8 cellular contexts compared by ENCODE assay signal in the genomic region with DNA sequence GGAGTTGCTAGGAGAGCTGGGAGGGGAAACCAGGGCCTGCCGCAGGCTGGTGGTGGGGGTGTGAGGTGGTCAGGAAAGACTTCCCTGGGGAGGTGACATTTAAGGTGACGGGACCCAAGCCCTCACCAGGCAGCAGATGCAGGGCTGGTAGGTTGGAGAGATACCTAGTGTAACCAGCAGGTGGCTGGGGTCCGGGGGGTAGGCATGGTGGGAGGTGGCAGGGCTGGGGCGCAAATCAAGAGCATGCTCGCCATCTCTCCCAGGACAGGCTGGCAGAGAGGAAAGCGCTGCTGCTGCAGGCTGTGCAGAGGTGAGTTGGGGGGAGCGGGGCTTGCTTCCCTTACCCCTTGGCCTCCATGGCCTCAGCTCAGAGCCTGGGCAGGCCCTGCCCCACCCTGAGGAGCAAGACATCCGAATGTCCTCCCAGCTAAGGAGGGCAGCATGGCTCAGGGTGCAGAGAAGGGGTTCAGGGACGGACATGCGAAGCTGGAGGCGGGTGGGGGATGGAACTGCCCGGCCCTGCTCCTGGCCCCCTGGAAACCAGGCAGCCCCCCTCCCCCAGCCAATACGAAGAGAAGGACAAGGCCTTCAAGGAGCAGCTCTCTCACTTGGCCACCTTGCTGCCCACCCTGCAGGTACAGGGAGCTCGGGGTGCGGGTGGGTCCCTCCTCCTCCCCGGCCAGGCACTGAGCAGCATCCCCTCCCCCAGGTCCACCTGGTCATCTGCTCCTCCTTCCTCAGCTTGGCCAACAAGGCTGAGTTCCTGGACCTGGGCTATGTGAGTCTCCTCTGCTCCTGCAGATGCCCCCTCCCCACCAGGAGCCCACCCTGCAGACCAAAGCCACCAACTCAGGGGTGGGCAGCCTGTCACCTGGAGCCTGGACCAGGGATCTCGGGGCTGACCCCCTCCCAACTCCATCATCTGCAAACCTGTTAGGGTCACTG. TPM values are rescaled to one million over a fixed set of nuclear protein-coding genes. Genes with fewer than 3 reads are reported as not detected.
A peak's percentile ranks its signal among the peaks of the same experiment; 100 is the strongest.
DNase-seq lines count a peak whose midpoint lies in the region; ATAC-seq and TF ChIP-seq lines count a peak whose summit lies in the region.

No MANE protein-coding gene starts in this region.

- no peaks in the 10 kb centered on the region for H3K9me3 ChIP-seq in iPS-18a (ENCODE audit: control insufficient read depth, low read depth, low read length)

- in situ Hi-C loops in GM13977 (cut with MboI; ENCODE audit: low pct_unique_long_range_greater_than_20kb, low sequenced_read_pairs, unreplicated experiment) = no loop called here

- no peak for ATAC-seq in activated CD8-positive, alpha-beta T cell treated with anti-CD3 and anti-CD28 coated beads, Interleukin-2, amount 10 ng/mL, durations not matched to agents 7 days and 5 days
- ATAC-seq in HG02763 (IDR thresholded peaks at IDR 0.05; ENCODE audit: unreplicated experiment) = no peak

- TF ChIP-seq CTCF in AG09309 (IDR thresholded peaks at IDR 0.05; ENCODE audit: control insufficient read depth, insufficient read depth, low read depth, low read length, missing control alignments) = peak; percentile 18
- TF ChIP-seq CTCF in GM13977 (IDR thresholded peaks at IDR 0.05; ENCODE audit: extremely low read depth, insufficient read depth, missing control alignments) = peak; percentile 28

- H3K4me1 Mint-ChIP-seq in activated CD8-positive, alpha-beta T cell treated with anti-CD3 and anti-CD28 coated beads, Interleukin-2, amount 10 ng/mL, durations not matched to agents 7 days and 5 days (ENCODE audit: low read depth) = peaks cover 23% of the 10 kb centered on the region

- H3K36me3 Mint-ChIP-seq in activated CD8-positive, alpha-beta T cell treated with anti-CD3 and anti-CD28 coated beads, Interleukin-2, amount 10 ng/mL, durations not matched to agents 7 days and 5 days (ENCODE audit: low read depth) = no peaks in the 10 kb centered on the region

- DNase-seq in AG09309 (ENCODE audit: low read depth) (no peak), GM13977 (ENCODE audit: low spot score) (no peak), NCI-H187 treated with DMSO at 0.1 percent for 48 hours (lab: John Stamatoyannopoulos, UW) (no peak), NCI-H748 treated with DMSO at 0.1 percent for 48 hours (lab: John Stamatoyannopoulos, UW) (no peak), NCI-H2107 (lab: John Stamatoyannopoulos, UW) (no peak)
- DNase-seq in activated CD8-positive, alpha-beta T cell treated with anti-CD3 and anti-CD28 coated beads, Interleukin-2, amount 10 ng/mL, durations not matched to agents 7 days and 5 days = peak; percentile 34

- peaks cover 47% of the 10 kb centered on the region for H3K27me3 ChIP-seq in iPS-18a (ENCODE audit: control insufficient read depth, insufficient read depth, low read length)

- POLR2A ChIA-PET in activated CD8-positive, alpha-beta T cell treated with anti-CD3 and anti-CD28 coated beads, Interleukin-2, amount 10 ng/mL, durations not matched to agents 7 days and 5 days (lab: Charles Lee) = interaction anchor here (0.7 kb wide), 1 partner anchor 8 kb away, joined by 3 read pairs; no protein-coding TSS in a partner anchor

- no peaks in the 10 kb centered on the region for H3K9me3 Mint-ChIP-seq in activated CD8-positive, alpha-beta T cell treated with anti-CD3 and anti-CD28 coated beads, Interleukin-2, amount 10 ng/mL, durations not matched to agents 7 days and 5 days (ENCODE audit: insufficient read depth)

- peaks cover 3% of the 10 kb centered on the region for H3K4me1 ChIP-seq in iPS-18a (ENCODE audit: control insufficient read depth, low read depth, low read length)

- H3K36me3 ChIP-seq in iPS-18a (ENCODE audit: control insufficient read depth, low read depth, low read length) = no peaks in the 10 kb centered on the region

- no peak overlapping the region for H3K9ac ChIP-seq in iPS-18a (ENCODE audit: low read length)

- no peak overlapping the region for H3K27ac Mint-ChIP-seq in activated CD8-positive, alpha-beta T cell treated with anti-CD3 and anti-CD28 coated beads, Interleukin-2, amount 10 ng/mL, durations not matched to agents 7 days and 5 days

- H3K4me3 Mint-ChIP-seq in activated CD8-positive, alpha-beta T cell treated with anti-CD3 and anti-CD28 coated beads, Interleukin-2, amount 10 ng/mL, durations not matched to agents 7 days and 5 days = peak overlapping the region; percentile 15

- no peak overlapping the region for H3K27ac ChIP-seq in iPS-18a (ENCODE audit: low read length)

- peak overlapping the region; percentile 25; the same call in 1 of the 2 replicates for H3K4me3 ChIP-seq in AG09309 (ENCODE audit: control insufficient read depth, low read depth, low read length)
- peak overlapping the region; percentile 57 for H3K4me3 ChIP-seq in iPS-18a (ENCODE audit: low read length)

- CTCF ChIA-PET in activated CD8-positive, alpha-beta T cell treated with anti-CD3 and anti-CD28 coated beads, Interleukin-2, amount 10 ng/mL, durations not matched to agents 7 days and 5 days (lab: Charles Lee) = interaction anchor here (0.7 to 1.0 kb wide), 2 partner anchors 22 to 25 kb away, joined by 3 read pairs; no protein-coding TSS in a partner anchor

- peaks cover 27% of the 10 kb centered on the region for H3K27me3 Mint-ChIP-seq in activated CD8-positive, alpha-beta T cell treated with anti-CD3 and anti-CD28 coated beads, Interleukin-2, amount 10 ng/mL, durations not matched to agents 7 days and 5 days (ENCODE audit: low read depth)

RNA-seq across cellular contexts. Expression of a gene that starts 4.0 kb away (rescaled TPM):
- 1 to 10 TPM; 1.6 to 2.0 TPM for total RNA-seq in activated CD8-positive, alpha-beta T cell treated with anti-CD3 and anti-CD28 coated beads, Interleukin-2, amount 10 ng/mL, durations not matched to agents 7 days and 5 days

RNA-seq across cellular contexts. Expression of a gene that starts 10.5 kb away (rescaled TPM):
- 100 to 1,000 TPM; 304 to 325 TPM for total RNA-seq in activated CD8-positive, alpha-beta T cell treated with anti-CD3 and anti-CD28 coated beads, Interleukin-2, amount 10 ng/mL, durations not matched to agents 7 days and 5 days

RNA-seq across cellular contexts. Expression of a gene that starts 25.8 kb away (rescaled TPM):
- total RNA-seq in activated CD8-positive, alpha-beta T cell treated with anti-CD3 and anti-CD28 coated beads, Interleukin-2, amount 10 ng/mL, durations not matched to agents 7 days and 5 days = 10 to 100 TPM; 67.9 to 68.7 TPM

RNA-seq across cellular contexts. Expression of a gene that starts 29.8 kb away (rescaled TPM):
- under 1 TPM; 0.23 to 0.47 TPM for total RNA-seq in activated CD8-positive, alpha-beta T cell treated with anti-CD3 and anti-CD28 coated beads, Interleukin-2, amount 10 ng/mL, durations not matched to agents 7 days and 5 days

RNA-seq across cellular contexts. Expression of a gene that starts 34.0 kb away (rescaled TPM):
- total RNA-seq in activated CD8-positive, alpha-beta T cell treated with anti-CD3 and anti-CD28 coated beads, Interleukin-2, amount 10 ng/mL, durations not matched to agents 7 days and 5 days = not detected
